Comparison of ENCODE assay signal across 8 cellular contexts in the genomic region with DNA sequence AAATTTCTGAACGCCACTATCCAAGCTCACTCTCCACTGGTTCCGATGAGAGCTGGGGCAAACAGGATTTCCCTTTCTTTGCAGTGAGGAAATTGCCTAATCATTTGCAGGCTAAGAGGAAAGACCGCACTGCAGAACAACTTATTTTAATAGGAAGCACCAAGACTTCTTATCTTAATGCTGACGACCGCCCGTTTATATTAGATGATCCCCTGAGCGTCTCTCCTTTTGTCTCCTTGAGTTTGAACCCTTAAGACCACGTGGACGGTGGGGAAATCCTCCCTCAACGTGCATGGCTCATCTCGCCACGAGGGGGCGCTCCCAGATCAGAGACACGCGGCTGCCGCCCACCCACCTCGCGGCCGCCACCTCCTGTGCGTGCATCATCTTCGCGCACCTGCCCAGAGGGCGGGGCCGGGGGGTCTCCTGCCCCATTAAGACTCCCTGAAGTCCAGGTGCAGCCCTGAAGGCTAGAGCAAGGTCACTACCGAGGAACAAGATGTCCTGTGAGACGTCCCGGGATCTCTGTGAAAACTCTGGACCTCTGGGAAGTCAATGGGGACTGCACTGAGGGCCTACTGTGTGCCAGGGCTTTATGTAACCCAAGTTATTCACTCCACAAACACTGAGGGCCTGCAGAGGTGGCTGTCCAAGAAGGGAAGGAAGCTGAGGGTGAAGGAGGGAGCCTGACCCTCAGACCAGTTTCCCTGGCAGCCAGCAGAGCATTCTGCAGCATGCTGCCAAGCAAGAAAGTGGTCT. TPM values are rescaled to one million over a fixed set of nuclear protein-coding genes. Genes with fewer than 3 reads are reported as not detected.
DNase-seq lines count a peak whose midpoint lies in the region; ATAC-seq and TF ChIP-seq lines count a peak whose summit lies in the region.

No MANE protein-coding gene starts in this region.

- H3K4me1 Mint-ChIP-seq in Caco-2 (ENCODE audit: low read depth, unreplicated experiment): peaks cover 7% of the 10 kb centered on the region
- H3K4me1 Mint-ChIP-seq in mesothelial cell of epicardium: peaks cover 10% of the 10 kb centered on the region

- H3K36me3 ChIP-seq in Caco-2 (ENCODE audit: control insufficient read depth, insufficient read depth, low read length): no peaks in the 10 kb centered on the region
- no peaks in the 10 kb centered on the region for H3K36me3 ChIP-seq in endocrine pancreas (ENCODE audit: control insufficient read depth, insufficient read depth, low read length)

- H3K9me3 Mint-ChIP-seq in Caco-2 (ENCODE audit: unreplicated experiment): no peaks in the 10 kb centered on the region
- H3K9me3 Mint-ChIP-seq in mesothelial cell of epicardium: no peaks in the 10 kb centered on the region

- intact Hi-C loops in Caco-2 (cut with micrococcal nuclease; ENCODE audit: unreplicated experiment): loop anchor here (1.0 to 5.0 kb wide), 4 partner anchors 128 to 207 kb away; no protein-coding TSS in a partner anchor

- H3K4me3 Mint-ChIP-seq in Caco-2 (ENCODE audit: unreplicated experiment) (peak overlapping the region; percentile 12), mesothelial cell of epicardium (peak overlapping the region; percentile 52)

- H3K36me3 Mint-ChIP-seq in Caco-2 (ENCODE audit: insufficient read depth, unreplicated experiment) (no peaks in the 10 kb centered on the region), mesothelial cell of epicardium (no peaks in the 10 kb centered on the region)

- POLR2A ChIA-PET in Caco-2 (lab: Charles Lee): interaction anchor here (0.6 kb wide), 2 partner anchors 149 to 491 kb away, joined by 3 to 7 read pairs; no protein-coding TSS in a partner anchor

- peak; percentile 93 to 97 for TF ChIP-seq CTCF in Caco-2 (IDR thresholded peaks at IDR 0.05; ENCODE audit: insufficient read depth in 1 of 2, low read depth in 1 of 2, low read length in 1 of 2, severe bottlenecking in 1 of 2, unreplicated experiment in 1 of 2)
- peak; percentile 91 for TF ChIP-seq CTCF in mesothelial cell of epicardium (IDR thresholded peaks at IDR 0.05; ENCODE audit: unreplicated experiment)

- peaks cover 19% of the 10 kb centered on the region for H3K27me3 Mint-ChIP-seq in Caco-2 (ENCODE audit: insufficient read depth, unreplicated experiment)
- H3K27me3 Mint-ChIP-seq in mesothelial cell of epicardium (ENCODE audit: low read depth): peaks cover 89% of the 10 kb centered on the region

- no peak overlapping the region for H3K27ac Mint-ChIP-seq in Caco-2 (ENCODE audit: unreplicated experiment)
- no peak overlapping the region for H3K27ac Mint-ChIP-seq in mesothelial cell of epicardium

- DNase-seq in Caco-2 (peak; percentile 74 to 87), NCI-H82 (lab: John Stamatoyannopoulos, UW) (peak; percentile 85), mesothelial cell of epicardium (ENCODE audit: low spot score in 2 of 2, unreplicated experiment in 2 of 2) (peak; percentile 71 to 88)
- peak; percentile 57 to 84 (median 83) for DNase-seq in activated CD8-positive, alpha-beta memory T cell treated with anti-CD3 and anti-CD28 coated beads for 48 hours (ENCODE audit: low read depth in 2 of 3, low spot score in 2 of 3)
- DNase-seq in stimulated activated CD8-positive, alpha-beta memory T cell treated with anti-CD3 and anti-CD28 coated beads, Interleukin-15, amount 100 ng/mL, for 48 hours (ENCODE audit: low read depth in 2 of 2): peak; percentile 60 to 75

- BruUV-seq in Caco-2 (replicated peaks; lab: Mats Ljungman, UMichigan): no TSS peak

- H3K4me1 ChIP-seq in Caco-2 (no peaks in the 10 kb centered on the region), endocrine pancreas (ENCODE audit: control insufficient read depth, insufficient read depth, low read length) (no peaks in the 10 kb centered on the region)

- CTCF ChIA-PET in Caco-2 (lab: Charles Lee): interaction anchor here (0.6 to 1.8 kb wide), 6 partner anchors 128 to 487 kb away, joined by 3 to 11 read pairs (median 4); no protein-coding TSS in a partner anchor

- H3K9me3 ChIP-seq in Caco-2 (no peaks in the 10 kb centered on the region), endocrine pancreas (ENCODE audit: control insufficient read depth, low read length) (no peaks in the 10 kb centered on the region)

- no peaks in the 10 kb centered on the region for H3K27me3 ChIP-seq in Caco-2 (replicated peaks; ENCODE audit: control insufficient read depth, insufficient read depth, low read length)
- peaks cover 3% of the 10 kb centered on the region for H3K27me3 ChIP-seq in endocrine pancreas (ENCODE audit: control insufficient read depth, insufficient read depth, low read length)

- H3K4me3 ChIP-seq in Caco-2 (ENCODE audit: low read depth, low read length) (no peak overlapping the region), endocrine pancreas (ENCODE audit: control insufficient read depth, insufficient read depth, low read length) (no peak overlapping the region)

- H3K9ac ChIP-seq in endocrine pancreas (ENCODE audit: control insufficient read depth, insufficient read depth, low read length): peak overlapping the region; percentile 40

- ATAC-seq in HG03066 (IDR thresholded peaks at IDR 0.05; ENCODE audit: low read depth, unreplicated experiment) (peak; percentile 65), HG02610 (IDR thresholded peaks at IDR 0.05; ENCODE audit: unreplicated experiment) (no peak)

RNA-seq across cellular contexts. Expression of gene PDYN, which starts 28.2 kb away (rescaled TPM):
- total RNA-seq in Caco-2 (2022) (not detected in 2 replicates), mesothelial cell of epicardium (not detected in 3 replicates)
